In the genomic region with DNA sequence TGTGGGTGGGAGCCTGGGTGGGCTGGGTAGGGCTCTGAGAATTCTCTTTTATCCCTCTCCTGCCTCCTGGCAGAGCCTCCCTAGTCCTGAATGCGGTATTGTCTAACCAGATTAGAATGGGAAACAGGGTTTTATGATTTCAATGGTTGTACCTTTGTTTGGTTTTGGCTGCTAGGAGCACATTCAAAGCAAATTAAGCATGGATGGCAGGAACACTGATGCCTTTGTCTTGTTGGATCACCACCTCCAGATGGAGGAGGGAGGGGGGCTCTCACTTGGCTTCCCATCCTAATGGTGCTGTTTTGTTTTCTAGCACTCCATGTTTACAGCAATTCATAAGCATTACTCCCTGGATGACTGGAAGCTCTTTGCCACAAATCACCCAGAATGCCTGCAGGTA, we compare ENCODE assay signal across 13 cellular contexts. TPM values are rescaled to one million over a fixed set of nuclear protein-coding genes. Genes with fewer than 3 reads are reported as not detected.
DNase-seq lines count a peak whose midpoint lies in the region; ATAC-seq and TF ChIP-seq lines count a peak whose summit lies in the region.
"Had no signal": no experiment of that assay in that cellular context is flagged by ENCODE, and none has a peak within 500 bp of the region (broad histone marks: within the 10 kb centered on the region; RNA-seq: fewer than 3 reads in every experiment).

No MANE protein-coding gene starts in this region.

- TF ChIP-seq CTCF in breast epithelium (IDR thresholded peaks at IDR 0.05) (no peak), MCF 10A (IDR thresholded peaks at IDR 0.05; ENCODE audit: unreplicated experiment) (no peak), suprapubic skin (IDR thresholded peaks at IDR 0.05) (no peak)

- no peak overlapping the region for H3K27ac Mint-ChIP-seq in MCF 10A (ENCODE audit: low read depth, unreplicated experiment)
- H3K27ac Mint-ChIP-seq: memory B cell had no signal

- no peak for TF ChIP-seq POLR2A in breast epithelium (IDR thresholded peaks at IDR 0.05)
- no peak for TF ChIP-seq POLR2A in suprapubic skin (IDR thresholded peaks at IDR 0.05)

- H3K9me3 ChIP-seq in breast epithelium: no peaks in the 10 kb centered on the region
- H3K9me3 ChIP-seq in suprapubic skin: no peaks in the 10 kb centered on the region
- H3K9me3 ChIP-seq: Caco-2, testis had no signal

- intact Hi-C loops in breast epithelium (cut with DNase I; ENCODE audit: low total_unique reads) (no loop called here), MCF 10A (cut with micrococcal nuclease) (no loop called here)

- H3K4me1 Mint-ChIP-seq in MCF 10A (ENCODE audit: insufficient read depth, unreplicated experiment): peaks cover 17% of the 10 kb centered on the region
- H3K4me1 Mint-ChIP-seq: memory B cell had no signal

- DNase-seq in breast epithelium (ENCODE audit: low spot score in 2 of 2) (peak in 1 of 2 donors; percentile 72), MCF 10A (ENCODE audit: unreplicated experiment) (no peak), NCI-H69 (lab: John Stamatoyannopoulos, UW) (peak; percentile 98), globus pallidus (ENCODE audit: low spot score) (peak; percentile 63), suprapubic skin (ENCODE audit: low spot score in 2 of 2) (no peak), NAMALWA (ENCODE audit: low spot score) (no peak), AML-193 (lab: John Stamatoyannopoulos, UW) (no peak)
- DNase-seq: activated CD4-positive, alpha-beta T cell treated with anti-CD3 and anti-CD28 coated beads, Interleukin-2, amount 50 U/mL, for 1 hour; Caco-2; occipital lobe; testis had no signal

- no peak for ATAC-seq in HG03280 (IDR thresholded peaks at IDR 0.05; ENCODE audit: unreplicated experiment)

- CTCF ChIA-PET in MCF 10A (lab: Yijun Ruan, JAX): no interaction called here

- H3K4me3 ChIP-seq in breast epithelium (no peak overlapping the region), suprapubic skin (no peak overlapping the region)
- H3K4me3 ChIP-seq: testis had no signal

- H3K36me3 Mint-ChIP-seq in MCF 10A (ENCODE audit: insufficient read depth, unreplicated experiment): no peaks in the 10 kb centered on the region
- H3K36me3 Mint-ChIP-seq: memory B cell had no signal

- no peaks in the 10 kb centered on the region for H3K27me3 Mint-ChIP-seq in MCF 10A (ENCODE audit: insufficient read depth, unreplicated experiment)

- H3K4me1 ChIP-seq in breast epithelium (peaks cover 0 to 5% of the 10 kb centered on the region in 2 donors), suprapubic skin (peaks cover 7% of the 10 kb centered on the region)
- H3K4me1 ChIP-seq: Caco-2 had no signal

- peak overlapping the region; percentile 81 to 85 for H3K27ac ChIP-seq in breast epithelium
- H3K27ac ChIP-seq in suprapubic skin: peak overlapping the region; percentile 32
- H3K27ac ChIP-seq: testis had no signal

- H3K4me3 Mint-ChIP-seq in MCF 10A (ENCODE audit: unreplicated experiment): no peak overlapping the region
- H3K4me3 Mint-ChIP-seq: memory B cell had no signal

- POLR2A ChIA-PET in MCF 10A (lab: Yijun Ruan, JAX): no interaction called here

- no peaks in the 10 kb centered on the region for H3K27me3 ChIP-seq in breast epithelium
- no peaks in the 10 kb centered on the region for H3K27me3 ChIP-seq in suprapubic skin
- H3K27me3 ChIP-seq: testis had no signal

- no peaks in the 10 kb centered on the region for H3K9me3 Mint-ChIP-seq in MCF 10A (ENCODE audit: unreplicated experiment)
- H3K9me3 Mint-ChIP-seq: memory B cell had no signal

- no TSS peak for BruUV-seq in MCF 10A (replicated peaks; lab: Mats Ljungman, UMichigan)

- no peaks in the 10 kb centered on the region for H3K36me3 ChIP-seq in breast epithelium
- H3K36me3 ChIP-seq in suprapubic skin: no peaks in the 10 kb centered on the region

- no CpG with 5 or more reads among the region's 1 CpG for WGBS in suprapubic skin

- no peak for TF ChIP-seq EP300 in suprapubic skin (IDR thresholded peaks at IDR 0.05)

RNA-seq across cellular contexts. Expression of gene GMPR, which starts 11.6 kb away (rescaled TPM):
- total RNA-seq in breast epithelium (10 to 100 TPM in 1 of 3 donors, 1 to 10 TPM in 2; 4.3 to 16.4 (median 5.9) TPM), MCF 10A (2022) (1.9 and 3.0 TPM in 2 replicates), suprapubic skin (10 to 100 TPM in 2 of 4 donors, 1 to 10 TPM in 2; 4.9 to 16.4 (median 12.9) TPM)

Comparison
In these comparisons a context has a peak if more than half of its experiments do, and no peak if none do; other contexts are left out.
1. DNase-seq: peak in NCI-H69 (single experiment) and globus pallidus (single experiment); none in MCF 10A (single experiment), suprapubic skin (0 of 2), NAMALWA (single experiment) and AML-193 (0 of 2).